ENCODE assay signal across 1 cellular context in genomic region chr17:39352511-39352910, GRCh38.
TF ChIP-seq lines count a peak whose summit lies in the region.

No MANE protein-coding gene starts in this region.

TF ChIP-seq in HCT116, 20 proteins besides CTCF, POLR2A, EP300 and RAD21 (continued from another document):
- no peak for TF ChIP-seq REST (IDR thresholded peaks at IDR 0.05; ENCODE audit: low read depth)
- TF ChIP-seq SP1 (IDR thresholded peaks at IDR 0.05; ENCODE audit: low read depth) = no peak
- no peak for TF ChIP-seq ZNF274 (IDR thresholded peaks at IDR 0.05; ENCODE audit: low read depth, low read length)
- no peak for TF ChIP-seq SRF (IDR thresholded peaks at IDR 0.05; ENCODE audit: low read depth)
- no peak for TF ChIP-seq CEBPB (IDR thresholded peaks at IDR 0.05; ENCODE audit: low read depth)
- TF ChIP-seq EGR1 (IDR thresholded peaks at IDR 0.05; ENCODE audit: low read depth) = no peak
TF ChIP-seq in HCT116: peak in this region for 0.
